Comparison of ENCODE assay signal across 8 cellular contexts in the genomic region with DNA sequence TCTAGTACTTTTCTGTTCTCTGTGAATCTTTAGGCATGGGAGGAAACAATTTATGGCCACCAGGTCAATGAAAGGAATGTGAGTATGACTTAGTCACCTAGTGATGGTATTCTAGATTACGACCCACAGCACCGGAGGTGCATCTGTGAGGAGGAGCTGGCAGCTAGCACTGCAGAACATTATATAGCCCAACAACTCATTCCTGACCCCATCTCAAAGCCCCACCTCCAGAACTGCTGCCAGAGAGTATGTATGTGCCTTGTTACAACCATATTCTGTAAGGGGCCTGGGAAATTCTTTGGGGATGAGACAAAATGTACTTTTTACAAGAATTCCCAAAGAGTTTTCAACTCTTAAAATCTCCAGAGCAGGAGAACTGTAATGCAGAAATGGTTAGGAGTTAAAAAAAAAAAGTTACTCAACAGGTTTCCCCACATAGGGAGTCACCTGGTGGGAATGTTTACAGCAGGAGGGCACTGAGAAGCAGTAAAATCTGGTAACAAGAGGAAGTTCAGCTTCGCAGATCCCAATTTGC. TPM values are rescaled to one million over a fixed set of nuclear protein-coding genes. Genes with fewer than 3 reads are reported as not detected.
DNase-seq lines count a peak whose midpoint lies in the region; ATAC-seq and TF ChIP-seq lines count a peak whose summit lies in the region.

No MANE protein-coding gene starts in this region.

- H3K27me3 ChIP-seq in osteoblast (ENCODE audit: insufficient read depth, low read length): no peaks in the 10 kb centered on the region

- no peak for TF ChIP-seq CTCF in osteoblast (IDR thresholded peaks at IDR 0.05; ENCODE audit: extremely low read depth, low read depth, low read length)

- TF ChIP-seq POLR2A in GM18505 (IDR thresholded peaks at IDR 0.05; ENCODE audit: borderline replicate concordance, extremely low read depth, insufficient read depth, insufficient read length): no peak

- peaks cover 68% of the 10 kb centered on the region for H3K79me2 ChIP-seq in osteoblast (ENCODE audit: insufficient read depth, low read length)

- H4K20me1 ChIP-seq in osteoblast (ENCODE audit: insufficient read depth, low read length): peaks cover 8% of the 10 kb centered on the region

- H3K27ac ChIP-seq in epithelial cell of prostate (peak overlapping the region; percentile 99), osteoblast (ENCODE audit: low read depth, low read length) (peak overlapping the region; percentile 82)

- H3K4me1 ChIP-seq in osteoblast (ENCODE audit: insufficient read depth, low read length): peaks cover 45% of the 10 kb centered on the region

- no peak overlapping the region for H2AFZ ChIP-seq in osteoblast (ENCODE audit: low read length)

- no peak overlapping the region for H3K4me3 ChIP-seq in osteoblast (ENCODE audit: insufficient read depth, low read length)

- peaks cover 96% of the 10 kb centered on the region for H3K36me3 ChIP-seq in osteoblast (ENCODE audit: insufficient read depth, low read length)

- no peaks in the 10 kb centered on the region for H3K9me3 ChIP-seq in osteoblast (ENCODE audit: low read depth, low read length)

- H3K4me2 ChIP-seq in osteoblast (ENCODE audit: insufficient read depth, low read length): peak overlapping the region; percentile 9

- ATAC-seq in GM18505 (IDR thresholded peaks at IDR 0.05; ENCODE audit: unreplicated experiment) (no peak), GM19324 (IDR thresholded peaks at IDR 0.05; ENCODE audit: low FRiP score, unreplicated experiment) (no peak), HG03135 (IDR thresholded peaks at IDR 0.05; ENCODE audit: unreplicated experiment) (no peak)

- DNase-seq in Daoy (ENCODE audit: low read depth) (peak; percentile 83), NCI-H510A (lab: John Stamatoyannopoulos, UW) (peak; percentile 43), epithelial cell of prostate (ENCODE audit: low read depth, low spot score) (no peak), osteoblast (ENCODE audit: insufficient read length, low spot score, missing footprints) (peak; percentile 66)
- no peak for DNase-seq in stimulated activated CD4-positive, alpha-beta T cell treated with anti-CD3 and anti-CD28 coated beads, Interleukin-1b, Interleukin-23, amount 100 ng/mL, for 48 hours

RNA-seq across cellular contexts. Expression of a gene that starts 34.9 kb away (rescaled TPM):
- 18.2 and 36.6 TPM in 2 replicates for total RNA-seq in Daoy (2014; rRNA removed; shearing (Covaris generic))
- 30.9 and 33.7 TPM in 2 replicates for total RNA-seq in osteoblast

Comparison
In these comparisons a context has a peak if more than half of its experiments do, and no peak if none do; other contexts are left out.
1. DNase-seq: peak in Daoy (single experiment), NCI-H510A (single experiment) and osteoblast (single experiment); none in epithelial cell of prostate (single experiment) and stimulated activated CD4-positive, alpha-beta T cell treated with anti-CD3 and anti-CD28 coated beads, Interleukin-1b, Interleukin-23, amount 100 ng/mL, for 48 hours (single experiment).